Comparison of ENCODE assay signal across 34 cellular contexts in the genomic region with DNA sequence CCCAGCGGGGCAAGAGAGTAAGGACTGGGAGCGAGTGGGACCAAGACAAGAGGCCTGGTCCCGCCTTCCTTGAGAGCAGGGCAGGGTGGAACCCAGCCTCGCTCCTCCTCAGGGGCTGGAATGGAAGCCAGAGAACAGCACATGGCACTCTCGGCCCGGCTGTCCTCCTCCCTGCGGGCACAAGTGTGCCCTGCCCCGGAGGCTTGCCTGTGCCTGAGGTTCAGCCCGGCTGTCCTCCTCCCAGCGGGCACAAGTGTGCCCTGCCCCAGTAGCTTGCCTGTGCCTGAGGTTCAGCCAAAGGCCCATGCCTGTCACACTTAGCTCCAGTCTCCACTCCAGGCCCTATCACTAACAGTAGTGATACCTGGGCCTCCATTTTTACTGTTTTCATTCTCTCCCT. TPM values are rescaled to one million over a fixed set of nuclear protein-coding genes. Genes with fewer than 3 reads are reported as not detected.
"Had no signal": no experiment of that assay in that cellular context is flagged by ENCODE, and none has a peak within 500 bp of the region (broad histone marks: within the 10 kb centered on the region; RNA-seq: fewer than 3 reads in every experiment).

No MANE protein-coding gene starts in this region.

- H3K36me3 ChIP-seq: breast epithelium, cardiac muscle cell, colonic mucosa, gastrocnemius medialis had no signal

- ATAC-seq: activated CD4-positive, CD25-positive, alpha-beta regulatory T cell treated with anti-CD3 and anti-CD28 coated beads, Interleukin-2, amount 50 U/mL, for 24 hours; activated CD8-positive, alpha-beta T cell treated with anti-CD3 and anti-CD28 coated beads for 36 hours; activated T-cell treated with anti-CD3 and anti-CD28 coated beads, Interleukin-2, amount 50 U/mL, for 4 hours; activated T-helper 17 cell treated with anti-CD3 and anti-CD28 coated beads, Interleukin-2, amount 50 U/mL, for 72 hours; body of pancreas; esophagus mucosa; foreskin keratinocyte; gastrocnemius medialis; T-helper 17 cell had no signal

- H3K27ac ChIP-seq: body of pancreas, breast epithelium, cardiac muscle cell, colonic mucosa, foreskin keratinocyte, gastrocnemius medialis, WERI-Rb-1 had no signal

- H3K4me1 ChIP-seq: body of pancreas, breast epithelium, colonic mucosa, foreskin keratinocyte, gastrocnemius medialis had no signal

- H3K9me3 ChIP-seq: body of pancreas, breast epithelium, colonic mucosa, gastrocnemius medialis had no signal

- H3K27me3 ChIP-seq: body of pancreas, breast epithelium, cardiac muscle cell, colonic mucosa, foreskin keratinocyte had no signal

- H3K4me3 ChIP-seq: body of pancreas, breast epithelium, cardiac muscle cell, colonic mucosa, dorsolateral prefrontal cortex, gastrocnemius medialis had no signal

- DNase-seq: activated B cell treated with CpG ODN at 0.5 μM for 24 hours; activated CD4-positive, alpha-beta T cell treated with anti-CD3 and anti-CD28 coated beads for 48 hours; activated CD4-positive, alpha-beta T cell treated with anti-CD3 and anti-CD28 coated beads, Interleukin-2, amount 50 U/mL, for 1 hour; activated CD4-positive, alpha-beta T cell treated with anti-CD3 and anti-CD28 coated beads, Interleukin-2, amount 50 U/mL, for 48 hours; activated CD8-positive, alpha-beta memory T cell treated with anti-CD3 and anti-CD28 coated beads for 24 hours; activated CD8-positive, alpha-beta T cell treated with anti-CD3 and anti-CD28 coated beads for 36 hours; activated effector memory CD4-positive, alpha-beta T cell treated with Interleukin-2 at 50 U/mL for 16 hours; activated gamma-delta T cell treated with Interleukin-2 at 50 U/mL for 16 hours; activated naive CD4-positive, alpha-beta T cell treated with anti-CD3 and anti-CD28 coated beads, Interleukin-2, amount 50 U/mL, for 16 hours; activated naive CD4-positive, alpha-beta T cell treated with Interleukin-2 at 50 U/mL for 16 hours; activated T-cell treated with anti-CD3 and anti-CD28 coated beads, Interleukin-2, amount 50 U/mL, for 4 hours; amniotic stem cell; anterior cingulate cortex; body of pancreas; central memory CD4-positive, alpha-beta T cell; cerebellar nuclear complex; colonic mucosa; dorsolateral prefrontal cortex; effector memory CD4-positive, alpha-beta T cell; endodermal cell; foreskin keratinocyte; gastrocnemius medialis; T-helper 1 cell; T-helper 17 cell; T1000; WERI-Rb-1 had no signal

RNA-seq across cellular contexts. Expression of gene SULT4A1, which starts 24.2 kb away (rescaled TPM):
- total RNA-seq: activated B cell treated with CpG ODN at 0.5 μM for 24 hours; activated CD8-positive, alpha-beta T cell treated with anti-CD3 and anti-CD28 coated beads for 36 hours; activated T-cell treated with anti-CD3 and anti-CD28 coated beads, Interleukin-2, amount 50 U/mL, for 4 hours; esophagus mucosa; foreskin keratinocyte; gastrocnemius medialis; T-helper 17 cell had no signal
- polyA plus RNA-seq: foreskin keratinocyte had no signal

RNA-seq across cellular contexts. Expression of gene EFCAB6, which starts 26.1 kb away (rescaled TPM):
- total RNA-seq: activated B cell treated with CpG ODN at 0.5 μM for 24 hours had no signal

RNA-seq across cellular contexts. Expression of gene PNPLA5, which starts 53.7 kb away (rescaled TPM):
- total RNA-seq: activated B cell treated with CpG ODN at 0.5 μM for 24 hours; activated CD8-positive, alpha-beta T cell treated with anti-CD3 and anti-CD28 coated beads for 36 hours; activated T-cell treated with anti-CD3 and anti-CD28 coated beads, Interleukin-2, amount 50 U/mL, for 4 hours; activated T-helper 17 cell treated with anti-CD3 and anti-CD28 coated beads, Interleukin-2, amount 50 U/mL, for 72 hours; body of pancreas; breast epithelium; cardiac muscle cell; colonic mucosa; epithelial cell of proximal tubule; esophagus mucosa; gastrocnemius medialis; glomerular endothelial cell; T-helper 17 cell had no signal
- polyA plus RNA-seq: adipose tissue, cardiac muscle cell had no signal
